Comparison of ENCODE assay signal across 3 cellular contexts in the genomic region with DNA sequence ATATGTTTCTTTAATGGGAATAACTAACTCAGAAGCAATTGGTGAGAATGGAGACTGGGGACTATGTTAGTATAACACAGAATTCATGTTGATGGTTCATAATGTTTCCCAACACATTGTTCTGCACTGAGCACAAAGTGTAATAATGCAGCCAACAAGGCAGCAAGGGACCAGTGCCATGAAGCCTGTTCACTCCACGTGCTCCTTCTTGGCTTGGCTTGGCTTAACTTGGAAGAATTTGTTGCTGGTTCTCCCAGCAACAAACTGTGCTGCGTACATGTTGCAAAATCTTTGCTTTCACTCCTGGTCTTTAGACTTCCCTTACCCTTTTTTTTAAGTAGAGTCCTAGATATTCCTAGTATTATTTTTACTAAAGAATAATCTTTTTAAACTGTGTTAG.
TF ChIP-seq lines count a peak whose summit lies in the region.

No MANE protein-coding gene starts in this region.

TF ChIP-seq in liver, 16 proteins besides CTCF, POLR2A, EP300 and RAD21 (continued from another document):
- TF ChIP-seq, protein P1, sequence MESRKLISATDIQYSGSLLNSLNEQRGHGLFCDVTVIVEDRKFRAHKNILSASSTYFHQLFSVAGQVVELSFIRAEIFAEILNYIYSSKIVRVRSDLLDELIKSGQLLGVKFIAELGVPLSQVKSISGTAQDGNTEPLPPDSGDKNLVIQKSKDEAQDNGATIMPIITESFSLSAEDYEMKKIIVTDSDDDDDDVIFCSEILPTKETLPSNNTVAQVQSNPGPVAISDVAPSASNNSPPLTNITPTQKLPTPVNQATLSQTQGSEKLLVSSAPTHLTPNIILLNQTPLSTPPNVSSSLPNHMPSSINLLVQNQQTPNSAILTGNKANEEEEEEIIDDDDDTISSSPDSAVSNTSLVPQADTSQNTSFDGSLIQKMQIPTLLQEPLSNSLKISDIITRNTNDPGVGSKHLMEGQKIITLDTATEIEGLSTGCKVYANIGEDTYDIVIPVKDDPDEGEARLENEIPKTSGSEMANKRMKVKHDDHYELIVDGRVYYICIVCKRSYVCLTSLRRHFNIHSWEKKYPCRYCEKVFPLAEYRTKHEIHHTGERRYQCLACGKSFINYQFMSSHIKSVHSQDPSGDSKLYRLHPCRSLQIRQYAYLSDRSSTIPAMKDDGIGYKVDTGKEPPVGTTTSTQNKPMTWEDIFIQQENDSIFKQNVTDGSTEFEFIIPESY (IDR thresholded peaks at IDR 0.05) = no peak
- TF ChIP-seq HNF4A (conservative IDR thresholded peaks at IDR 0.05) (peak in 1 of 2 donors; percentile 47), JUND (IDR thresholded peaks at IDR 0.05) (peak in 1 of 2 donors; percentile 8), GABPA (IDR thresholded peaks at IDR 0.05 in 1 of 2, conservative IDR thresholded peaks at IDR 0.05 in 1 of 2) (no peak)
- TF ChIP-seq, protein P2, sequence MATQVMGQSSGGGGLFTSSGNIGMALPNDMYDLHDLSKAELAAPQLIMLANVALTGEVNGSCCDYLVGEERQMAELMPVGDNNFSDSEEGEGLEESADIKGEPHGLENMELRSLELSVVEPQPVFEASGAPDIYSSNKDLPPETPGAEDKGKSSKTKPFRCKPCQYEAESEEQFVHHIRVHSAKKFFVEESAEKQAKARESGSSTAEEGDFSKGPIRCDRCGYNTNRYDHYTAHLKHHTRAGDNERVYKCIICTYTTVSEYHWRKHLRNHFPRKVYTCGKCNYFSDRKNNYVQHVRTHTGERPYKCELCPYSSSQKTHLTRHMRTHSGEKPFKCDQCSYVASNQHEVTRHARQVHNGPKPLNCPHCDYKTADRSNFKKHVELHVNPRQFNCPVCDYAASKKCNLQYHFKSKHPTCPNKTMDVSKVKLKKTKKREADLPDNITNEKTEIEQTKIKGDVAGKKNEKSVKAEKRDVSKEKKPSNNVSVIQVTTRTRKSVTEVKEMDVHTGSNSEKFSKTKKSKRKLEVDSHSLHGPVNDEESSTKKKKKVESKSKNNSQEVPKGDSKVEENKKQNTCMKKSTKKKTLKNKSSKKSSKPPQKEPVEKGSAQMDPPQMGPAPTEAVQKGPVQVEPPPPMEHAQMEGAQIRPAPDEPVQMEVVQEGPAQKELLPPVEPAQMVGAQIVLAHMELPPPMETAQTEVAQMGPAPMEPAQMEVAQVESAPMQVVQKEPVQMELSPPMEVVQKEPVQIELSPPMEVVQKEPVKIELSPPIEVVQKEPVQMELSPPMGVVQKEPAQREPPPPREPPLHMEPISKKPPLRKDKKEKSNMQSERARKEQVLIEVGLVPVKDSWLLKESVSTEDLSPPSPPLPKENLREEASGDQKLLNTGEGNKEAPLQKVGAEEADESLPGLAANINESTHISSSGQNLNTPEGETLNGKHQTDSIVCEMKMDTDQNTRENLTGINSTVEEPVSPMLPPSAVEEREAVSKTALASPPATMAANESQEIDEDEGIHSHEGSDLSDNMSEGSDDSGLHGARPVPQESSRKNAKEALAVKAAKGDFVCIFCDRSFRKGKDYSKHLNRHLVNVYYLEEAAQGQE (IDR thresholded peaks at IDR 0.05) = no peak
- TF ChIP-seq, protein P3, sequence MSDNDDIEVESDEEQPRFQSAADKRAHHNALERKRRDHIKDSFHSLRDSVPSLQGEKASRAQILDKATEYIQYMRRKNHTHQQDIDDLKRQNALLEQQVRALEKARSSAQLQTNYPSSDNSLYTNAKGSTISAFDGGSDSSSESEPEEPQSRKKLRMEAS (IDR thresholded peaks at IDR 0.05) = peak; percentile 19

TF ChIP-seq in HepG2, 621 proteins besides CTCF, POLR2A, EP300 and RAD21 (continued from another document):
- TF ChIP-seq, protein P4, sequence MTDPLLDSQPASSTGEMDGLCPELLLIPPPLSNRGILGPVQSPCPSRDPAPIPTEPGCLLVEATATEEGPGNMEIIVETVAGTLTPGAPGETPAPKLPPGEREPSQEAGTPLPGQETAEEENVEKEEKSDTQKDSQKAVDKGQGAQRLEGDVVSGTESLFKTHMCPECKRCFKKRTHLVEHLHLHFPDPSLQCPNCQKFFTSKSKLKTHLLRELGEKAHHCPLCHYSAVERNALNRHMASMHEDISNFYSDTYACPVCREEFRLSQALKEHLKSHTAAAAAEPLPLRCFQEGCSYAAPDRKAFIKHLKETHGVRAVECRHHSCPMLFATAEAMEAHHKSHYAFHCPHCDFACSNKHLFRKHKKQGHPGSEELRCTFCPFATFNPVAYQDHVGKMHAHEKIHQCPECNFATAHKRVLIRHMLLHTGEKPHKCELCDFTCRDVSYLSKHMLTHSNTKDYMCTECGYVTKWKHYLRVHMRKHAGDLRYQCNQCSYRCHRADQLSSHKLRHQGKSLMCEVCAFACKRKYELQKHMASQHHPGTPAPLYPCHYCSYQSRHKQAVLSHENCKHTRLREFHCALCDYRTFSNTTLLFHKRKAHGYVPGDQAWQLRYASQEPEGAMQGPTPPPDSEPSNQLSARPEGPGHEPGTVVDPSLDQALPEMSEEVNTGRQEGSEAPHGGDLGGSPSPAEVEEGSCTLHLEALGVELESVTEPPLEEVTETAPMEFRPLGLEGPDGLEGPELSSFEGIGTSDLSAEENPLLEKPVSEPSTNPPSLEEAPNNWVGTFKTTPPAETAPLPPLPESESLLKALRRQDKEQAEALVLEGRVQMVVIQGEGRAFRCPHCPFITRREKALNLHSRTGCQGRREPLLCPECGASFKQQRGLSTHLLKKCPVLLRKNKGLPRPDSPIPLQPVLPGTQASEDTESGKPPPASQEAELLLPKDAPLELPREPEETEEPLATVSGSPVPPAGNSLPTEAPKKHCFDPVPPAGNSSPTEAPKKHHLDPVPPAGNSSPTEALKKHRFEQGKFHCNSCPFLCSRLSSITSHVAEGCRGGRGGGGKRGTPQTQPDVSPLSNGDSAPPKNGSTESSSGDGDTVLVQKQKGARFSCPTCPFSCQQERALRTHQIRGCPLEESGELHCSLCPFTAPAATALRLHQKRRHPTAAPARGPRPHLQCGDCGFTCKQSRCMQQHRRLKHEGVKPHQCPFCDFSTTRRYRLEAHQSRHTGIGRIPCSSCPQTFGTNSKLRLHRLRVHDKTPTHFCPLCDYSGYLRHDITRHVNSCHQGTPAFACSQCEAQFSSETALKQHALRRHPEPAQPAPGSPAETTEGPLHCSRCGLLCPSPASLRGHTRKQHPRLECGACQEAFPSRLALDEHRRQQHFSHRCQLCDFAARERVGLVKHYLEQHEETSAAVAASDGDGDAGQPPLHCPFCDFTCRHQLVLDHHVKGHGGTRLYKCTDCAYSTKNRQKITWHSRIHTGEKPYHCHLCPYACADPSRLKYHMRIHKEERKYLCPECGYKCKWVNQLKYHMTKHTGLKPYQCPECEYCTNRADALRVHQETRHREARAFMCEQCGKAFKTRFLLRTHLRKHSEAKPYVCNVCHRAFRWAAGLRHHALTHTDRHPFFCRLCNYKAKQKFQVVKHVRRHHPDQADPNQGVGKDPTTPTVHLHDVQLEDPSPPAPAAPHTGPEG (CRISPR knock-in tag; IDR thresholded peaks at IDR 0.05) = no peak
- TF ChIP-seq SIN3A (IDR thresholded peaks at IDR 0.05; ENCODE audit: borderline replicate concordance, low read depth, low read length) (no peak), AKAP8 (CRISPR knock-in tag; IDR thresholded peaks at IDR 0.05) (no peak), NFRKB (IDR thresholded peaks at IDR 0.05) (no peak), EEA1 (CRISPR knock-in tag; IDR thresholded peaks at IDR 0.05; ENCODE audit: borderline replicate concordance) (no peak), RBFOX2 (IDR thresholded peaks at IDR 0.05; ENCODE audit: low read depth, low read length) (no peak), ZNF567 (CRISPR knock-in tag; IDR thresholded peaks at IDR 0.05; ENCODE audit: borderline replicate concordance) (no peak), NFIB (CRISPR knock-in tag; IDR thresholded peaks at IDR 0.05; ENCODE audit: borderline replicate concordance) (no peak), ZNF251 (CRISPR knock-in tag; IDR thresholded peaks at IDR 0.05) (no peak)
TF ChIP-seq in HepG2: peak in this region for 0.

TF ChIP-seq in SK-N-SH treated with all-trans-retinoic acid at 6 μM for 48 hours, 23 proteins besides CTCF, POLR2A, EP300 and RAD21 (continued from another document):
- TF ChIP-seq, protein P5, sequence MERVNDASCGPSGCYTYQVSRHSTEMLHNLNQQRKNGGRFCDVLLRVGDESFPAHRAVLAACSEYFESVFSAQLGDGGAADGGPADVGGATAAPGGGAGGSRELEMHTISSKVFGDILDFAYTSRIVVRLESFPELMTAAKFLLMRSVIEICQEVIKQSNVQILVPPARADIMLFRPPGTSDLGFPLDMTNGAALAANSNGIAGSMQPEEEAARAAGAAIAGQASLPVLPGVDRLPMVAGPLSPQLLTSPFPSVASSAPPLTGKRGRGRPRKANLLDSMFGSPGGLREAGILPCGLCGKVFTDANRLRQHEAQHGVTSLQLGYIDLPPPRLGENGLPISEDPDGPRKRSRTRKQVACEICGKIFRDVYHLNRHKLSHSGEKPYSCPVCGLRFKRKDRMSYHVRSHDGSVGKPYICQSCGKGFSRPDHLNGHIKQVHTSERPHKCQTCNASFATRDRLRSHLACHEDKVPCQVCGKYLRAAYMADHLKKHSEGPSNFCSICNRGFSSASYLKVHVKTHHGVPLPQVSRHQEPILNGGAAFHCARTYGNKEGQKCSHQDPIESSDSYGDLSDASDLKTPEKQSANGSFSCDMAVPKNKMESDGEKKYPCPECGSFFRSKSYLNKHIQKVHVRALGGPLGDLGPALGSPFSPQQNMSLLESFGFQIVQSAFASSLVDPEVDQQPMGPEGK (CRISPR knock-in tag; IDR thresholded peaks at IDR 0.05; ENCODE audit: borderline replicate concordance) = no peak
- TF ChIP-seq SNAI2 (CRISPR knock-in tag; IDR thresholded peaks at IDR 0.05) = no peak
- no peak for TF ChIP-seq BACH2 (CRISPR knock-in tag; IDR thresholded peaks at IDR 0.05; ENCODE audit: borderline replicate concordance)
- no peak for TF ChIP-seq ZFP30 (CRISPR knock-in tag; IDR thresholded peaks at IDR 0.05)
- TF ChIP-seq ISL1 (CRISPR knock-in tag; IDR thresholded peaks at IDR 0.05) = no peak
- TF ChIP-seq, protein P6, sequence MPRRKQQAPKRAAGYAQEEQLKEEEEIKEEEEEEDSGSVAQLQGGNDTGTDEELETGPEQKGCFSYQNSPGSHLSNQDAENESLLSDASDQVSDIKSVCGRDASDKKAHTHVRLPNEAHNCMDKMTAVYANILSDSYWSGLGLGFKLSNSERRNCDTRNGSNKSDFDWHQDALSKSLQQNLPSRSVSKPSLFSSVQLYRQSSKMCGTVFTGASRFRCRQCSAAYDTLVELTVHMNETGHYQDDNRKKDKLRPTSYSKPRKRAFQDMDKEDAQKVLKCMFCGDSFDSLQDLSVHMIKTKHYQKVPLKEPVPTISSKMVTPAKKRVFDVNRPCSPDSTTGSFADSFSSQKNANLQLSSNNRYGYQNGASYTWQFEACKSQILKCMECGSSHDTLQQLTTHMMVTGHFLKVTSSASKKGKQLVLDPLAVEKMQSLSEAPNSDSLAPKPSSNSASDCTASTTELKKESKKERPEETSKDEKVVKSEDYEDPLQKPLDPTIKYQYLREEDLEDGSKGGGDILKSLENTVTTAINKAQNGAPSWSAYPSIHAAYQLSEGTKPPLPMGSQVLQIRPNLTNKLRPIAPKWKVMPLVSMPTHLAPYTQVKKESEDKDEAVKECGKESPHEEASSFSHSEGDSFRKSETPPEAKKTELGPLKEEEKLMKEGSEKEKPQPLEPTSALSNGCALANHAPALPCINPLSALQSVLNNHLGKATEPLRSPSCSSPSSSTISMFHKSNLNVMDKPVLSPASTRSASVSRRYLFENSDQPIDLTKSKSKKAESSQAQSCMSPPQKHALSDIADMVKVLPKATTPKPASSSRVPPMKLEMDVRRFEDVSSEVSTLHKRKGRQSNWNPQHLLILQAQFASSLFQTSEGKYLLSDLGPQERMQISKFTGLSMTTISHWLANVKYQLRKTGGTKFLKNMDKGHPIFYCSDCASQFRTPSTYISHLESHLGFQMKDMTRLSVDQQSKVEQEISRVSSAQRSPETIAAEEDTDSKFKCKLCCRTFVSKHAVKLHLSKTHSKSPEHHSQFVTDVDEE (CRISPR knock-in tag; IDR thresholded peaks at IDR 0.05) = no peak
